In the genomic region with DNA sequence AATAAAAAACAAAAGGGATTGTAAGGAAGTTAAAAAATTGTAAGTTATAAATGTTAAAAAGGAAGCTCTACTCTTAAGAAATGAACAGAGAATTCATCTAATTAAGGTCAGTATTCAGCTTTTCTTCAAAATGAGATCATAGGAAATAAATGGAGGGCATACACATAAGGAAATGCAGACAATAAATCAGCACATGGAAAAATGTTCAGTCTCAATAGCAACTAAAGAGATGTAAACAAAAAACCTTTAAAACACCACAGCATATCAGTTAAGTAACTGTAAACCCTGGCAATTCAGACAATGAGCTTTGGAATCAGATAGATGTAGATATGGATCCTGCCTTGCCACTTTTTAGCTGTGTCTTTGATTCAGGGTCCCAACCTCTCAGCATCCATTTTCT, we compare ENCODE assay signal across 26 cellular contexts. TPM values are rescaled to one million over a fixed set of nuclear protein-coding genes. Genes with fewer than 3 reads are reported as not detected.
A peak's percentile ranks its signal among the peaks of the same experiment; 100 is the strongest.
DNase-seq lines count a peak whose midpoint lies in the region; ATAC-seq and TF ChIP-seq lines count a peak whose summit lies in the region.
"Had no signal": no experiment of that assay in that cellular context is flagged by ENCODE, and none has a peak within 500 bp of the region (broad histone marks: within the 10 kb centered on the region; RNA-seq: fewer than 3 reads in every experiment).

No MANE protein-coding gene starts in this region.

- H3K36me3 Mint-ChIP-seq in immature natural killer cell = no peaks in the 10 kb centered on the region
- no peaks in the 10 kb centered on the region for H3K36me3 Mint-ChIP-seq in activated CD8-positive, alpha-beta memory T cell treated with anti-CD3 and anti-CD28 coated beads, Interleukin-2, amount 10 ng/mL, durations not matched to agents 7 days and 5 days
- H3K36me3 Mint-ChIP-seq: CD14-positive monocyte; CD4-positive, alpha-beta memory T cell; CD4-positive, CD25-positive, alpha-beta regulatory T cell had no signal

- H3K9me3 Mint-ChIP-seq in immature natural killer cell = peaks cover 0 to 2% (median 0%) of the 10 kb centered on the region in 6 donors
- H3K9me3 Mint-ChIP-seq in activated CD8-positive, alpha-beta memory T cell treated with anti-CD3 and anti-CD28 coated beads, Interleukin-2, amount 10 ng/mL, durations not matched to agents 7 days and 5 days (ENCODE audit: low read depth) = no peaks in the 10 kb centered on the region
- H3K9me3 Mint-ChIP-seq: CD14-positive monocyte; CD4-positive, alpha-beta memory T cell; CD4-positive, CD25-positive, alpha-beta regulatory T cell; CD8-positive, alpha-beta memory T cell had no signal

- no peaks in the 10 kb centered on the region for H3K27me3 ChIP-seq in esophagus muscularis mucosa
- H3K27me3 ChIP-seq: BE2C, BLaER1 had no signal

- no peak for TF ChIP-seq CTCF in esophagus muscularis mucosa (IDR thresholded peaks at IDR 0.05)

- intact Hi-C loops in esophagus muscularis mucosa (cut with DNase I) = no loop called here

- no peak overlapping the region for H3K27ac ChIP-seq in esophagus muscularis mucosa (replicated peaks in 1 of 4)
- H3K27ac ChIP-seq: BLaER1 had no signal

- CTCF ChIA-PET in activated CD8-positive, alpha-beta memory T cell treated with anti-CD3 and anti-CD28 coated beads, Interleukin-2, amount 10 ng/mL, durations not matched to agents 7 days and 5 days (lab: Charles Lee) = no interaction called here

- DNase-seq in DMS53 (lab: John Stamatoyannopoulos, UW) (peak; percentile 13), DMS53 treated with DMSO at 0.1 percent for 48 hours (lab: John Stamatoyannopoulos, UW; ENCODE audit: unreplicated experiment) (no peak), dermis blood vessel endothelial cell (peak; percentile 42), esophagus muscularis mucosa (ENCODE audit: extremely low spot score) (peak; percentile 3), NAMALWA (ENCODE audit: low spot score) (no peak), immature natural killer cell (no peak)
- DNase-seq in activated CD8-positive, alpha-beta memory T cell treated with anti-CD3 and anti-CD28 coated beads, Interleukin-2, amount 10 ng/mL, durations not matched to agents 7 days and 5 days = no peak
- DNase-seq: 8988T; ACHN; BE2C; C1 segment of cervical spinal cord; CD4-positive, alpha-beta memory T cell; CD4-positive, CD25-positive, alpha-beta regulatory T cell; CD8-positive, alpha-beta memory T cell; COR-L47; DMS 273 treated with DMSO at 0.1 percent for 48 hours; DMS79; DND-41; EL; GDM1 had no signal

- peaks cover 0 to 18% (median 10%) of the 10 kb centered on the region in 4 donors for H3K4me1 ChIP-seq in esophagus muscularis mucosa
- H3K4me1 ChIP-seq: BE2C had no signal

- H3K4me1 Mint-ChIP-seq in immature natural killer cell = no peaks in the 10 kb centered on the region
- H3K4me1 Mint-ChIP-seq in activated CD8-positive, alpha-beta memory T cell treated with anti-CD3 and anti-CD28 coated beads, Interleukin-2, amount 10 ng/mL, durations not matched to agents 7 days and 5 days = peaks cover 3% of the 10 kb centered on the region
- H3K4me1 Mint-ChIP-seq: CD8-positive, alpha-beta memory T cell had no signal

- peaks cover 0 to 2% (median 0%) of the 10 kb centered on the region in 3 donors for H3K27me3 Mint-ChIP-seq in immature natural killer cell (ENCODE audit: low read depth in 3 of 3)
- no peaks in the 10 kb centered on the region for H3K27me3 Mint-ChIP-seq in activated CD8-positive, alpha-beta memory T cell treated with anti-CD3 and anti-CD28 coated beads, Interleukin-2, amount 10 ng/mL, durations not matched to agents 7 days and 5 days
- H3K27me3 Mint-ChIP-seq: CD8-positive, alpha-beta memory T cell had no signal

- H3K36me3 ChIP-seq in esophagus muscularis mucosa = no peaks in the 10 kb centered on the region
- H3K36me3 ChIP-seq: BE2C, BLaER1 had no signal

- no peak for ATAC-seq in activated CD8-positive, alpha-beta memory T cell treated with anti-CD3 and anti-CD28 coated beads, Interleukin-2, amount 10 ng/mL, durations not matched to agents 7 days and 5 days
- ATAC-seq: GM12878 had no signal

- H3K9me3 ChIP-seq in esophagus muscularis mucosa = no peaks in the 10 kb centered on the region
- H3K9me3 ChIP-seq: BE2C, BLaER1 had no signal

- no peak overlapping the region for H3K4me3 Mint-ChIP-seq in immature natural killer cell
- H3K4me3 Mint-ChIP-seq in activated CD8-positive, alpha-beta memory T cell treated with anti-CD3 and anti-CD28 coated beads, Interleukin-2, amount 10 ng/mL, durations not matched to agents 7 days and 5 days = no peak overlapping the region
- H3K4me3 Mint-ChIP-seq: CD14-positive monocyte; CD4-positive, alpha-beta memory T cell; CD4-positive, CD25-positive, alpha-beta regulatory T cell; CD8-positive, alpha-beta memory T cell had no signal

- H3K4me3 ChIP-seq in esophagus muscularis mucosa = no peak overlapping the region
- H3K4me3 ChIP-seq: BLaER1, GM12878 had no signal

- TF ChIP-seq EP300 in esophagus muscularis mucosa (IDR thresholded peaks at IDR 0.05) = no peak

- no peak for TF ChIP-seq POLR2A in esophagus muscularis mucosa (IDR thresholded peaks at IDR 0.05; ENCODE audit: low read depth)

- no peak overlapping the region for H3K27ac Mint-ChIP-seq in immature natural killer cell
- H3K27ac Mint-ChIP-seq in activated CD8-positive, alpha-beta memory T cell treated with anti-CD3 and anti-CD28 coated beads, Interleukin-2, amount 10 ng/mL, durations not matched to agents 7 days and 5 days = no peak overlapping the region
- H3K27ac Mint-ChIP-seq: CD14-positive monocyte; CD4-positive, alpha-beta memory T cell; CD4-positive, CD25-positive, alpha-beta regulatory T cell; CD8-positive, alpha-beta memory T cell had no signal

RNA-seq across cellular contexts. Expression of a gene that starts 24.0 kb away (rescaled TPM):
- total RNA-seq in dermis blood vessel endothelial cell (under 0.01 and 0.09 TPM in 2 replicates), esophagus muscularis mucosa (1 to 10 TPM; 5.3 to 7.2 (median 6.3) TPM)
- polyA plus RNA-seq in immature natural killer cell = under 1 TPM in 1 of 3 donors, not detected in 2; 0.44 TPM
- 1 to 10 TPM; 6.3 to 7.3 TPM for total RNA-seq in activated CD8-positive, alpha-beta memory T cell treated with anti-CD3 and anti-CD28 coated beads, Interleukin-2, amount 10 ng/mL, durations not matched to agents 7 days and 5 days
- total RNA-seq: A673, G401, GM12878 had no signal
- polyA plus RNA-seq: AG04450, CD14-positive monocyte had no signal

Comparison
In these comparisons a context has a peak if more than half of its experiments do, and no peak if none do; other contexts are left out.
1. DNase-seq: peak in DMS53 (single experiment), dermis blood vessel endothelial cell (single experiment) and esophagus muscularis mucosa (single experiment); none in DMS53 treated with DMSO at 0.1 percent for 48 hours (single experiment), NAMALWA (single experiment), immature natural killer cell (0 of 3) and activated CD8-positive, alpha-beta memory T cell treated with anti-CD3 and anti-CD28 coated beads, Interleukin-2, amount 10 ng/mL, durations not matched to agents 7 days and 5 days (single experiment).